In the genomic region with DNA sequence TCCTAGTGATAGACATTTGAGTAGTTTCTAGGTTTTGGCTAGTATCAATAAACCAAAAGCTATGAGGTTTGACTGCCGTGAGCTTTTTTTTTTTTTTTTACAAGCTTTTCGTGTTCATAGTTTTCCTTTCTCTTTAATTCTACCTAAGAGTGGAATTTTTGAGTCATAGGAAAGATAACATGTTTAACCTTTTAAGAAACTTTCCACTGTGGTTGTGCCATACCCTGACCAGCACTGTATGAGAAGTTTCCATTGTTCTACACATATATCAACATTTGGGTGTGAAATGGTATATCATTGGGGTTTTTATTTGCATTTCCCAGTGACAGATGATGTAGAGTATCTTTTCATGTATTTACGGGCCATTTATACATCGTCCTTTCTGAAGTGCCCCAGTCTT, we compare ENCODE assay signal across 8 cellular contexts. TPM values are rescaled to one million over a fixed set of nuclear protein-coding genes. Genes with fewer than 3 reads are reported as not detected.
DNase-seq lines count a peak whose midpoint lies in the region; ATAC-seq and TF ChIP-seq lines count a peak whose summit lies in the region.

No MANE protein-coding gene starts in this region.

- 76% methylated on average over 4 of the region's 4 CpGs for WGBS in esophagus muscularis mucosa

- intact Hi-C loops in activated T-helper 1 cell treated with anti-CD3 and anti-CD28 coated beads, Interleukin-12 subunit alpha, Interleukin-12 subunit beta, Interleukin-2, Interleukin-4 antibody, amounts not matched to agents 30 ng/mL and 10 ng/mL and 1 ng/mL, durations not matched to agents 14 hours and 24 hours and 36 hours (cut with micrococcal nuclease) = loop anchor here (1.0 to 5.0 kb wide), 10 partner anchors 11 to 570 kb away; a partner anchor contains a TSS
- intact Hi-C loops in esophagus muscularis mucosa (cut with DNase I) = no loop called here

- no peak overlapping the region for H3K4me3 ChIP-seq in esophagus muscularis mucosa

- peak overlapping the region; percentile 97 for H3K27ac Mint-ChIP-seq in activated T-helper 1 cell treated with anti-CD3 and anti-CD28 coated beads, Interleukin-12 subunit alpha, Interleukin-12 subunit beta, Interleukin-2, Interleukin-4 antibody, amounts not matched to agents 30 ng/mL and 10 ng/mL and 1 ng/mL, durations not matched to agents 14 hours and 24 hours and 36 hours
- peak overlapping the region; percentile 84 for H3K27ac Mint-ChIP-seq in stimulated activated memory B cell treated with anti-CD40 and anti-IgM and Interleukin-4, amounts not matched to agents 10 μg/mL and 1 μg/mL and 100 μg/mL, for 72 hours

- H3K27me3 Mint-ChIP-seq in activated T-helper 1 cell treated with anti-CD3 and anti-CD28 coated beads, Interleukin-12 subunit alpha, Interleukin-12 subunit beta, Interleukin-2, Interleukin-4 antibody, amounts not matched to agents 30 ng/mL and 10 ng/mL and 1 ng/mL, durations not matched to agents 14 hours and 24 hours and 36 hours (ENCODE audit: insufficient read depth) = no peaks in the 10 kb centered on the region
- no peaks in the 10 kb centered on the region for H3K27me3 Mint-ChIP-seq in stimulated activated memory B cell treated with anti-CD40 and anti-IgM and Interleukin-4, amounts not matched to agents 10 μg/mL and 1 μg/mL and 100 μg/mL, for 72 hours

- DNase-seq in activated CD8-positive, alpha-beta memory T cell treated with anti-CD3 and anti-CD28 coated beads for 24 hours = peak; percentile 46
- DNase-seq in activated CD8-positive, alpha-beta memory T cell treated with anti-CD3 and anti-CD28 coated beads, Interleukin-2, amount 50 U/mL, for 4 hours = no peak
- DNase-seq in activated T-helper 1 cell treated with anti-CD3 and anti-CD28 coated beads, Interleukin-12 subunit alpha, Interleukin-12 subunit beta, Interleukin-2, Interleukin-4 antibody, amounts not matched to agents 30 ng/mL and 10 ng/mL and 1 ng/mL, durations not matched to agents 14 hours and 24 hours and 36 hours (ENCODE audit: low spot score) = peak; percentile 33
- no peak for DNase-seq in NCI-H2227 treated with DMSO at 0.1 percent for 48 hours (lab: John Stamatoyannopoulos, UW)
- no peak for DNase-seq in NCI-H1694 (lab: John Stamatoyannopoulos, UW)
- DNase-seq in esophagus muscularis mucosa (ENCODE audit: extremely low spot score) = no peak

- no peaks in the 10 kb centered on the region for H3K9me3 ChIP-seq in esophagus muscularis mucosa

- no peak for TF ChIP-seq POLR2A in esophagus muscularis mucosa (IDR thresholded peaks at IDR 0.05; ENCODE audit: low read depth)

- no peak for TF ChIP-seq EP300 in esophagus muscularis mucosa (IDR thresholded peaks at IDR 0.05)

- peak; percentile 79 for ATAC-seq in HG03060 (IDR thresholded peaks at IDR 0.05; ENCODE audit: low read depth, unreplicated experiment)
- ATAC-seq in stimulated activated memory B cell treated with anti-CD40 and anti-IgM and Interleukin-4, amounts not matched to agents 10 μg/mL and 1 μg/mL and 100 μg/mL, for 72 hours = peak; percentile 94

- H3K27me3 ChIP-seq in esophagus muscularis mucosa = no peaks in the 10 kb centered on the region

- H3K4me1 ChIP-seq in esophagus muscularis mucosa = peaks cover 0 to 14% (median 11%) of the 10 kb centered on the region in 4 donors

- peaks cover 54% of the 10 kb centered on the region for H3K4me1 Mint-ChIP-seq in activated T-helper 1 cell treated with anti-CD3 and anti-CD28 coated beads, Interleukin-12 subunit alpha, Interleukin-12 subunit beta, Interleukin-2, Interleukin-4 antibody, amounts not matched to agents 30 ng/mL and 10 ng/mL and 1 ng/mL, durations not matched to agents 14 hours and 24 hours and 36 hours (ENCODE audit: low read depth)
- peaks cover 16% of the 10 kb centered on the region for H3K4me1 Mint-ChIP-seq in stimulated activated memory B cell treated with anti-CD40 and anti-IgM and Interleukin-4, amounts not matched to agents 10 μg/mL and 1 μg/mL and 100 μg/mL, for 72 hours

- no peaks in the 10 kb centered on the region for H3K9me3 Mint-ChIP-seq in activated T-helper 1 cell treated with anti-CD3 and anti-CD28 coated beads, Interleukin-12 subunit alpha, Interleukin-12 subunit beta, Interleukin-2, Interleukin-4 antibody, amounts not matched to agents 30 ng/mL and 10 ng/mL and 1 ng/mL, durations not matched to agents 14 hours and 24 hours and 36 hours
- H3K9me3 Mint-ChIP-seq in stimulated activated memory B cell treated with anti-CD40 and anti-IgM and Interleukin-4, amounts not matched to agents 10 μg/mL and 1 μg/mL and 100 μg/mL, for 72 hours = no peaks in the 10 kb centered on the region

- no peak for TF ChIP-seq CTCF in esophagus muscularis mucosa (IDR thresholded peaks at IDR 0.05)

- H3K4me3 Mint-ChIP-seq in activated T-helper 1 cell treated with anti-CD3 and anti-CD28 coated beads, Interleukin-12 subunit alpha, Interleukin-12 subunit beta, Interleukin-2, Interleukin-4 antibody, amounts not matched to agents 30 ng/mL and 10 ng/mL and 1 ng/mL, durations not matched to agents 14 hours and 24 hours and 36 hours = peak overlapping the region; percentile 68
- peak overlapping the region; percentile 51 for H3K4me3 Mint-ChIP-seq in stimulated activated memory B cell treated with anti-CD40 and anti-IgM and Interleukin-4, amounts not matched to agents 10 μg/mL and 1 μg/mL and 100 μg/mL, for 72 hours

- H3K36me3 ChIP-seq in esophagus muscularis mucosa = peaks cover 0 to 33% (median 13%) of the 10 kb centered on the region in 4 donors

- H3K36me3 Mint-ChIP-seq in activated T-helper 1 cell treated with anti-CD3 and anti-CD28 coated beads, Interleukin-12 subunit alpha, Interleukin-12 subunit beta, Interleukin-2, Interleukin-4 antibody, amounts not matched to agents 30 ng/mL and 10 ng/mL and 1 ng/mL, durations not matched to agents 14 hours and 24 hours and 36 hours (ENCODE audit: low read depth) = peaks cover 64% of the 10 kb centered on the region
- peaks cover 30% of the 10 kb centered on the region for H3K36me3 Mint-ChIP-seq in stimulated activated memory B cell treated with anti-CD40 and anti-IgM and Interleukin-4, amounts not matched to agents 10 μg/mL and 1 μg/mL and 100 μg/mL, for 72 hours

- no peak overlapping the region for H3K27ac ChIP-seq in esophagus muscularis mucosa (replicated peaks in 1 of 4)

RNA-seq across cellular contexts. Expression of a gene that starts 31.7 kb away (rescaled TPM):
- 121 TPM in 2 replicates for total RNA-seq in activated T-helper 1 cell treated with anti-CD3 and anti-CD28 coated beads, Interleukin-12 subunit alpha, Interleukin-12 subunit beta, Interleukin-2, Interleukin-4 antibody, amounts not matched to agents 30 ng/mL and 10 ng/mL and 1 ng/mL, durations not matched to agents 14 hours and 24 hours and 36 hours
- 100 to 1,000 TPM in 1 of 4 donors, 10 to 100 TPM in 3; 59.0 to 111 (median 78.5) TPM for total RNA-seq in esophagus muscularis mucosa

Comparison
In these comparisons a context has a peak if more than half of its experiments do, and no peak if none do; other contexts are left out.
1. DNase-seq: peak in activated CD8-positive, alpha-beta memory T cell treated with anti-CD3 and anti-CD28 coated beads for 24 hours (single experiment) and activated T-helper 1 cell treated with anti-CD3 and anti-CD28 coated beads, Interleukin-12 subunit alpha, Interleukin-12 subunit beta, Interleukin-2, Interleukin-4 antibody, amounts not matched to agents 30 ng/mL and 10 ng/mL and 1 ng/mL, durations not matched to agents 14 hours and 24 hours and 36 hours (single experiment); none in activated CD8-positive, alpha-beta memory T cell treated with anti-CD3 and anti-CD28 coated beads, Interleukin-2, amount 50 U/mL, for 4 hours (single experiment), NCI-H2227 treated with DMSO at 0.1 percent for 48 hours (single experiment), NCI-H1694 (single experiment) and esophagus muscularis mucosa (single experiment).